Comparison of ENCODE assay signal across 1 cellular context in the genomic region with DNA sequence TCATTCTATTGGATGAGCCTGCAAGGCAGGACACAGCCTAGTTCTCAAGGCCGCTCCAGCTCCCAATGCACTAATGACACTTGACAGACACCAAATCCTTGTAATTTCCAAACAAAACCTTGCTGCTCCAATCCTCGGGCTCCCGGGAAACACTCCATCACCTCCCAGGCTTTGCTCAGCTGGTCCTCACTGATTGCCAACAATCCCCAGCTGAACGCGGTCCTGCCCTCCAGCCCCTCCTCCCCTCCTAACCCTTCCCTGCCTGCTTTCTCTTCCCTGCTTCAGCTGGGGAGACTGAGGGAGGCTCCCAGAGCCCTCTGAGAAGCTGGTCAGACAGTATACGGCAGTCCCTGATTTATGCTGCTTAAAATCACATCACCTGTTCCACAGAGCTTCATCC.
TF ChIP-seq lines count a peak whose summit lies in the region.

No MANE protein-coding gene starts in this region.

TF ChIP-seq in WTC11, 78 proteins besides CTCF, POLR2A, EP300 and RAD21 (continued from another document):
- TF ChIP-seq, protein P1, sequence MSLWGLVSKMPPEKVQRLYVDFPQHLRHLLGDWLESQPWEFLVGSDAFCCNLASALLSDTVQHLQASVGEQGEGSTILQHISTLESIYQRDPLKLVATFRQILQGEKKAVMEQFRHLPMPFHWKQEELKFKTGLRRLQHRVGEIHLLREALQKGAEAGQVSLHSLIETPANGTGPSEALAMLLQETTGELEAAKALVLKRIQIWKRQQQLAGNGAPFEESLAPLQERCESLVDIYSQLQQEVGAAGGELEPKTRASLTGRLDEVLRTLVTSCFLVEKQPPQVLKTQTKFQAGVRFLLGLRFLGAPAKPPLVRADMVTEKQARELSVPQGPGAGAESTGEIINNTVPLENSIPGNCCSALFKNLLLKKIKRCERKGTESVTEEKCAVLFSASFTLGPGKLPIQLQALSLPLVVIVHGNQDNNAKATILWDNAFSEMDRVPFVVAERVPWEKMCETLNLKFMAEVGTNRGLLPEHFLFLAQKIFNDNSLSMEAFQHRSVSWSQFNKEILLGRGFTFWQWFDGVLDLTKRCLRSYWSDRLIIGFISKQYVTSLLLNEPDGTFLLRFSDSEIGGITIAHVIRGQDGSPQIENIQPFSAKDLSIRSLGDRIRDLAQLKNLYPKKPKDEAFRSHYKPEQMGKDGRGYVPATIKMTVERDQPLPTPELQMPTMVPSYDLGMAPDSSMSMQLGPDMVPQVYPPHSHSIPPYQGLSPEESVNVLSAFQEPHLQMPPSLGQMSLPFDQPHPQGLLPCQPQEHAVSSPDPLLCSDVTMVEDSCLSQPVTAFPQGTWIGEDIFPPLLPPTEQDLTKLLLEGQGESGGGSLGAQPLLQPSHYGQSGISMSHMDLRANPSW (CRISPR knock-in tag; conservative IDR thresholded peaks at IDR 0.05; ENCODE audit: low read depth) = no peak
- TF ChIP-seq, protein P2, sequence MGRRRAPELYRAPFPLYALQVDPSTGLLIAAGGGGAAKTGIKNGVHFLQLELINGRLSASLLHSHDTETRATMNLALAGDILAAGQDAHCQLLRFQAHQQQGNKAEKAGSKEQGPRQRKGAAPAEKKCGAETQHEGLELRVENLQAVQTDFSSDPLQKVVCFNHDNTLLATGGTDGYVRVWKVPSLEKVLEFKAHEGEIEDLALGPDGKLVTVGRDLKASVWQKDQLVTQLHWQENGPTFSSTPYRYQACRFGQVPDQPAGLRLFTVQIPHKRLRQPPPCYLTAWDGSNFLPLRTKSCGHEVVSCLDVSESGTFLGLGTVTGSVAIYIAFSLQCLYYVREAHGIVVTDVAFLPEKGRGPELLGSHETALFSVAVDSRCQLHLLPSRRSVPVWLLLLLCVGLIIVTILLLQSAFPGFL (CRISPR knock-in tag; IDR thresholded peaks at IDR 0.05; ENCODE audit: borderline replicate concordance) = no peak
TF ChIP-seq in WTC11: peak in this region for 0.
